In the genomic region with DNA sequence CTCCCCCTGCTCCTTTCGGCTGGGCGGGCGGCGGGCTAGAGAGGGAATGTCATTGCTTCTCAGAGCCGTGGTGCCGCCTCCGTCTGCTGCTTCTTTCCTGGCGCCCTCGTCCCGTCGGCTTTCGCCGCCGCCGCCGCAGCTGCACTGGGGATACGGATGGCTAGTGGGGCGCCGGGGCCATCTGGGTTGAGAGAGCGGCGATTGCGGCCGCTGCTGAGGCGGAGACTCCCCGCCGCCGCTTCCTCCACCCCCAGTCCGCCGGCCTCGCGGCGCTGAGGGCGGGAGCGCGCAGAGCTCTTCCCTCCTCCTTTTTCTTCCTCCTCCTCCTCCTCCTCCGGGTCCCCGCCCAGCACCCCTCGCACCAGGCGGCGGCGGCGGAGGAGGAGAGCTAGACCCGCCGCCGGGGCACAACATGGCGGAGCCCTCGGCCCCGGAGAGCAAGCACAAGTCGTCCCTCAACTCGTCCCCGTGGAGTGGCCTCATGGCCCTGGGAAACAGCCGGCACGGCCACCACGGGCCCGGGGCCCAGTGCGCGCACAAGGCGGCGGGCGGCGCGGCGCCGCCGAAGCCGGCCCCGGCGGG, we compare ENCODE assay signal across 8 cellular contexts. TPM values are rescaled to one million over a fixed set of nuclear protein-coding genes. Genes with fewer than 3 reads are reported as not detected.
DNase-seq lines count a peak whose midpoint lies in the region; ATAC-seq and TF ChIP-seq lines count a peak whose summit lies in the region.

A gene (plus strand): TSS at position 339 of the 582 bp plus-strand sequence. CDS start 74 bp downstream, at position 413.

- H3K4me3 ChIP-seq in WI38 (ENCODE audit: low read depth, low read length) (peak within 1 kb of the TSS; percentile 90), liver (ENCODE audit: low read depth in 1 of 3, low read length in 3 of 3) (peak within 1 kb of the TSS; percentile 79 to 95 (median 84))

- TF ChIP-seq CTCF in WI38 (IDR thresholded peaks at IDR 0.05; ENCODE audit: low read depth, low read length) (no peak), liver (IDR thresholded peaks at IDR 0.05; ENCODE audit: low read depth, low read length, missing input control) (no peak)

- H3K36me3 ChIP-seq in liver (ENCODE audit: control insufficient read depth in 4 of 4, insufficient read depth in 3 of 4, low read depth in 1 of 4, low read length in 3 of 4), result no peaks in the 10 kb centered on the region

- WGBS in liver, result under 1% methylated on average over 68 of the region's 68 CpGs

- DNase-seq in NCI-H748 treated with DMSO at 0.1 percent for 48 hours (lab: John Stamatoyannopoulos, UW), result peak; percentile 40
- DNase-seq in NCI-H748 (lab: John Stamatoyannopoulos, UW; ENCODE audit: unreplicated experiment), result no peak
- peak; percentile 72 for DNase-seq in NCI-H1105 (lab: John Stamatoyannopoulos, UW)
- DNase-seq in cortex of kidney (lab: John Stamatoyannopoulos, UW), result peak; percentile 73
- peak; percentile 79 to 86 for DNase-seq in stimulated activated CD4-positive, alpha-beta T cell treated with anti-CD3 and anti-CD28 coated beads, Interleukin-4, amount 100 ng/mL, for 4 hours

- ATAC-seq in HG02642 (IDR thresholded peaks at IDR 0.05; ENCODE audit: poor library complexity, unreplicated experiment), result peak; percentile 60

- no peaks in the 10 kb centered on the region for H3K27me3 ChIP-seq in liver (ENCODE audit: control insufficient read depth in 4 of 4, insufficient read depth in 4 of 4, low read length in 3 of 4)

- peak within 1 kb of the TSS; percentile 98 to 99 for H3K27ac ChIP-seq in liver (ENCODE audit: low read depth in 1 of 2, low read length in 2 of 2)

- H3K9ac ChIP-seq in liver (ENCODE audit: low read depth in 1 of 2, low read length in 2 of 2), result peak within 1 kb of the TSS; percentile 89 to 98

- no peaks in the 10 kb centered on the region for H3K9me3 ChIP-seq in liver (ENCODE audit: control insufficient read depth in 4 of 4, low read length in 3 of 4)

- peaks cover 3 to 27% (median 18%) of the 10 kb centered on the region in 4 donors for H3K4me1 ChIP-seq in liver (ENCODE audit: control insufficient read depth in 4 of 4, insufficient read depth in 4 of 4, low read length in 3 of 4)

- no peak for TF ChIP-seq RAD21 in liver (IDR thresholded peaks at IDR 0.05)

TF ChIP-seq in liver, 16 proteins besides CTCF, POLR2A, EP300 and RAD21:
- TF ChIP-seq GABPA (IDR thresholded peaks at IDR 0.05 in 1 of 2, conservative IDR thresholded peaks at IDR 0.05 in 1 of 2), result no peak
- TF ChIP-seq FOXA1 (IDR thresholded peaks at IDR 0.05), result peak; percentile 16

RNA-seq across cellular contexts. Expression of the gene that starts here (rescaled TPM):
- 100 to 1,000 TPM; 121 to 128 TPM for total RNA-seq in liver
- 10 to 100 TPM; 23.9 to 50.5 TPM for polyA plus RNA-seq in liver
